ENCODE assay signal across 9 cellular contexts in genomic region chr2:33069894-33070651, GRCh38.
A peak's percentile ranks its signal among the peaks of the same experiment; 100 is the strongest.
DNase-seq lines count a peak whose midpoint lies in the region; ATAC-seq and TF ChIP-seq lines count a peak whose summit lies in the region.
"Had no signal": no experiment of that assay in that cellular context is flagged by ENCODE, and none has a peak within 500 bp of the region (broad histone marks: within the 10 kb centered on the region; RNA-seq: fewer than 3 reads in every experiment).

No MANE protein-coding gene starts in this region.

- TF ChIP-seq CTCF in osteocyte (IDR thresholded peaks at IDR 0.05) = no peak

- no peak overlapping the region for H3K4me3 Mint-ChIP-seq in effector memory CD8-positive, alpha-beta T cell
- peak overlapping the region; percentile 10 for H3K4me3 Mint-ChIP-seq in osteocyte (ENCODE audit: unreplicated experiment)
- H3K4me3 Mint-ChIP-seq: immature natural killer cell had no signal

- no peaks in the 10 kb centered on the region for H3K36me3 Mint-ChIP-seq in effector memory CD8-positive, alpha-beta T cell (ENCODE audit: insufficient read depth)
- no peaks in the 10 kb centered on the region for H3K36me3 Mint-ChIP-seq in osteocyte (ENCODE audit: unreplicated experiment)
- H3K36me3 Mint-ChIP-seq: immature natural killer cell had no signal

- peaks cover 19 to 30% of the 10 kb centered on the region in 2 donors for H3K27me3 Mint-ChIP-seq in effector memory CD8-positive, alpha-beta T cell
- no peaks in the 10 kb centered on the region for H3K27me3 Mint-ChIP-seq in osteocyte (ENCODE audit: unreplicated experiment)

- no peaks in the 10 kb centered on the region for H3K9me3 Mint-ChIP-seq in effector memory CD8-positive, alpha-beta T cell
- no peaks in the 10 kb centered on the region for H3K9me3 Mint-ChIP-seq in osteocyte (ENCODE audit: unreplicated experiment)
- H3K9me3 Mint-ChIP-seq: immature natural killer cell had no signal

- DNase-seq in MV-4-11 (lab: John Stamatoyannopoulos, UW) (peak; percentile 88), osteocyte (ENCODE audit: extremely low spot score, unreplicated experiment) (no peak), ecto neural progenitor cell (ENCODE audit: low spot score) (no peak), HuH-7.5 (ENCODE audit: low spot score) (no peak)
- no peak for DNase-seq in effector memory CD8-positive, alpha-beta T cell

- H3K4me1 Mint-ChIP-seq in effector memory CD8-positive, alpha-beta T cell (ENCODE audit: low read depth in 2 of 2) = peaks cover 0 to 3% of the 10 kb centered on the region in 2 donors
- H3K4me1 Mint-ChIP-seq in osteocyte (ENCODE audit: unreplicated experiment) = peaks cover 44% of the 10 kb centered on the region
- H3K4me1 Mint-ChIP-seq: immature natural killer cell had no signal

- ATAC-seq in GM19035 (IDR thresholded peaks at IDR 0.05; ENCODE audit: unreplicated experiment) = peak; percentile 64
- ATAC-seq in effector memory CD8-positive, alpha-beta T cell (replicated peaks) = peak; percentile 73
- no peak for ATAC-seq in HG03039 (IDR thresholded peaks at IDR 0.05; ENCODE audit: unreplicated experiment)
- ATAC-seq in HG02981 (IDR thresholded peaks at IDR 0.05; ENCODE audit: unreplicated experiment) = no peak

- H3K27ac Mint-ChIP-seq in effector memory CD8-positive, alpha-beta T cell = no peak overlapping the region
- peak overlapping the region; percentile 96 for H3K27ac Mint-ChIP-seq in osteocyte (ENCODE audit: unreplicated experiment)

Comparison
In these comparisons a context has a peak if more than half of its experiments do, and no peak if none do; other contexts are left out.
1. ATAC-seq: peak in GM19035 (single experiment) and effector memory CD8-positive, alpha-beta T cell (single experiment); none in HG03039 (single experiment) and HG02981 (single experiment).